Comparison of ENCODE assay signal across 18 cellular contexts in genomic region chr12:31585895-31586294, GRCh38.
"Had no signal": no experiment of that assay in that cellular context is flagged by ENCODE, and none has a peak within 500 bp of the region (broad histone marks: within the 10 kb centered on the region; RNA-seq: fewer than 3 reads in every experiment).

No MANE protein-coding gene starts in this region.

- ATAC-seq: activated CD4-positive, CD25-positive, alpha-beta regulatory T cell treated with anti-CD3 and anti-CD28 coated beads, Interleukin-2, amount 50 U/mL, for 24 hours; natural killer cell; right lobe of liver; stimulated activated naive CD8-positive, alpha-beta T cell treated with anti-CD3 and anti-CD28 coated beads, Interleukin-15, amount 100 ng/mL, for 72 hours had no signal

- H3K4me3 Mint-ChIP-seq: activated naive CD4-positive, alpha-beta T cell treated with anti-CD3 and anti-CD28 coated beads, Interleukin-2, amount 50 U/mL, for 24 hours; activated T-cell treated with anti-CD3 and anti-CD28 coated beads, Interleukin-2, amount 50 U/mL, for 24 hours; endodermal cell; natural killer cell; stimulated activated naive CD8-positive, alpha-beta T cell treated with anti-CD3 and anti-CD28 coated beads, Interleukin-15, amount 100 ng/mL, for 72 hours; T-helper 2 cell treated with Interferon-gamma antibody and Interleukin-4, amounts not matched to agents 5 μg/mL and 100 μg/mL, for 36 hours had no signal

- H3K9me3 ChIP-seq: prostate gland, right lobe of liver, testis had no signal

- H3K27ac Mint-ChIP-seq: activated naive CD4-positive, alpha-beta T cell treated with anti-CD3 and anti-CD28 coated beads, Interleukin-2, amount 50 U/mL, for 24 hours; activated T-cell treated with anti-CD3 and anti-CD28 coated beads, Interleukin-2, amount 50 U/mL, for 24 hours; endodermal cell; natural killer cell; stimulated activated naive CD8-positive, alpha-beta T cell treated with anti-CD3 and anti-CD28 coated beads, Interleukin-15, amount 100 ng/mL, for 72 hours; T-helper 2 cell treated with Interferon-gamma antibody and Interleukin-4, amounts not matched to agents 5 μg/mL and 100 μg/mL, for 36 hours had no signal

- H3K4me2 ChIP-seq: hepatocyte had no signal

- H3K4me1 ChIP-seq: prostate gland had no signal

- DNase-seq: activated effector memory CD4-positive, alpha-beta T cell treated with Interleukin-2 at 50 U/mL for 16 hours; activated T-cell treated with anti-CD3 and anti-CD28 coated beads, Interleukin-2, amount 50 U/mL, for 24 hours; amniotic stem cell; cerebellar nuclear complex; endodermal cell; erythroblast; midbrain; natural killer cell; occipital lobe; right lobe of liver; stimulated activated CD4-positive, alpha-beta T cell treated with anti-CD3 and anti-CD28 coated beads, Interleukin-4, amount 100 ng/mL, for 1 hour; stimulated activated naive CD8-positive, alpha-beta T cell treated with anti-CD3 and anti-CD28 coated beads, Interleukin-15, amount 100 ng/mL, for 72 hours; testis had no signal

- H3K27ac ChIP-seq: prostate gland, right lobe of liver, testis had no signal

- H3K9me3 Mint-ChIP-seq: activated naive CD4-positive, alpha-beta T cell treated with anti-CD3 and anti-CD28 coated beads, Interleukin-2, amount 50 U/mL, for 24 hours; activated T-cell treated with anti-CD3 and anti-CD28 coated beads, Interleukin-2, amount 50 U/mL, for 24 hours; endodermal cell; natural killer cell; stimulated activated naive CD8-positive, alpha-beta T cell treated with anti-CD3 and anti-CD28 coated beads, Interleukin-15, amount 100 ng/mL, for 72 hours; T-helper 2 cell treated with Interferon-gamma antibody and Interleukin-4, amounts not matched to agents 5 μg/mL and 100 μg/mL, for 36 hours had no signal

- H3K4me3 ChIP-seq: hepatocyte, prostate gland, right lobe of liver, testis had no signal

- H3K36me3 Mint-ChIP-seq: activated naive CD4-positive, alpha-beta T cell treated with anti-CD3 and anti-CD28 coated beads, Interleukin-2, amount 50 U/mL, for 24 hours; natural killer cell had no signal

- H3K27me3 ChIP-seq: hepatocyte, right lobe of liver, testis had no signal

- H3K36me3 ChIP-seq: prostate gland, right lobe of liver had no signal

- H2AFZ ChIP-seq: hepatocyte had no signal
